ENCODE assay signal across 17 cellular contexts in the genomic region with DNA sequence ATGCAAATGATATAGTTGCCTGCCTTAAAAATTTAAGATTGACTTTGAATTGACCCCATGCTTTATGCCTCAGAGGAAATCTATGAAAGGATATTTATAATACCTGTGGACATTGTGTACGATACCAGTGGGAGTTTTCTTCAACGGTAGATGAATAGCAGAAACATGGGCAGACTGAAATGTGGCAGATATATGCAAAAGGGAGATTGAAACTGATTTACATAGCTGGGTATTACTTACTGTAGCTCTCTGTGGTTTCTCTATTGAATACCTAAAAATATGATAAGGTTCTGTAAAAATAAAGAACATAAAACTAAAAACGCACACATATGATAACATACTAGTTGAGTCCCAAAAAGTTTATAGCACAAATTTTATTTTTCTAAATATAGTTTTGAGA.
"Had no signal": no experiment of that assay in that cellular context is flagged by ENCODE, and none has a peak within 500 bp of the region (broad histone marks: within the 10 kb centered on the region; RNA-seq: fewer than 3 reads in every experiment).

No MANE protein-coding gene starts in this region.

- H3K27ac ChIP-seq: dorsolateral prefrontal cortex, gastrocnemius medialis, psoas muscle, skin epidermis, spleen, testis, tibial artery had no signal

- H3K4me1 ChIP-seq: gastrocnemius medialis, psoas muscle, spleen, testis had no signal

- DNase-seq: dorsolateral prefrontal cortex; effector CD4-positive, alpha-beta T cell; foreskin fibroblast; gastrocnemius medialis; head of caudate nucleus; natural killer cell; psoas muscle; right cardiac atrium; spleen; stimulated activated CD4-positive, alpha-beta T cell treated with anti-CD3 and anti-CD28 coated beads, Interleukin-4, amount 100 ng/mL, for 4 hours; stimulated activated naive CD8-positive, alpha-beta T cell treated with anti-CD3 and anti-CD28 coated beads, Interleukin-15, Interleukin-2, amounts not matched to agents 100 U/mL and 50 U/mL, for 24 hours; substantia nigra; testis; tibial artery had no signal

- H3K27me3 ChIP-seq: dorsolateral prefrontal cortex, gastrocnemius medialis, spleen, testis, tibial artery had no signal

- H3K4me3 ChIP-seq: dorsolateral prefrontal cortex, gastrocnemius medialis, lung, psoas muscle, skin epidermis, spleen, testis, tibial artery had no signal

- H3K9me3 ChIP-seq: gastrocnemius medialis, psoas muscle, spleen, testis, tibial artery had no signal

- H3K36me3 ChIP-seq: gastrocnemius medialis, spleen, tibial artery had no signal

- ATAC-seq: gastrocnemius medialis; natural killer cell; psoas muscle; right cardiac atrium; stimulated activated memory B cell treated with anti-CD40 and anti-IgM and Interleukin-4, amounts not matched to agents 10 μg/mL and 1 μg/mL and 100 μg/mL, for 72 hours; stimulated activated naive CD8-positive, alpha-beta T cell treated with anti-CD3 and anti-CD28 coated beads, Interleukin-15, Interleukin-2, amounts not matched to agents 100 U/mL and 50 U/mL, for 24 hours had no signal
